Comparison of ENCODE assay signal across 8 cellular contexts in the genomic region with DNA sequence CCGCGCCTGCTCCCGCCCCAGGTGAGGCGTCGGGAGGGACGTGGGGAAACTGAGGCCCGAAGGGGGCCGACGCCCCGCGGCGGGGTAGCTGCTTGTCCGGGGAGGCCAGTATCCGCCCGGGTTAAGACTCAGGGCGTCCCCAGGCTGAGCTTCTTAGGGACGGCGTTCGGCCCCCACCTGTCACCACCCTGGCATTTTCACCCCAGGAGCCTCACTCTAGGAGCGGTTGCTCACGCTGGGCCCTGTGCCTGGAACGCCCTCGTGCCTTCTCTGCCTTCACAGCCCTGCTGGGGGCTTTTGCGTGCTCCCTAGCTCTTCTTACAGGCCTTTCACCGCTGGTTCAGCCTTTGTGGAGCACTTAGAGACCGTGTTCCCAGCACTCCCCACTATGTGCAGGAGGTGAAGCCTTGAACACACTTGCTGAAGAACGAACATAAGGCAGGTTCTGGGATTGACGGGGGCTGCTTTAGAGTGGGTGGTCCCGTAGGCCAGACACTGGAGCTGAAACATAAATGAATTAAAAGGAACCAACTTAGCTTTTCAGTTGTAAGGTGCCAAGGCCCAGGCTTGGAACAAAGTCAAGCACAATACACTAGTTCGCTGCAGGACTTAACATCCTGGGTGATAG. TPM values are rescaled to one million over a fixed set of nuclear protein-coding genes. Genes with fewer than 3 reads are reported as not detected.
DNase-seq lines count a peak whose midpoint lies in the region; ATAC-seq and TF ChIP-seq lines count a peak whose summit lies in the region.

No MANE protein-coding gene starts in this region.

- no peaks in the 10 kb centered on the region for H3K27me3 ChIP-seq in AG04450 (ENCODE audit: control insufficient read depth, insufficient read depth, low read length)
- no peaks in the 10 kb centered on the region for H3K27me3 ChIP-seq in breast epithelium
- no peaks in the 10 kb centered on the region for H3K27me3 ChIP-seq in smooth muscle cell (ENCODE audit: low read depth)

- peak; percentile 11 for ATAC-seq in GM19025 (IDR thresholded peaks at IDR 0.05; ENCODE audit: low read depth, unreplicated experiment)
- ATAC-seq in HG03469 (IDR thresholded peaks at IDR 0.05; ENCODE audit: unreplicated experiment), result peak; percentile 6

- H3K9me3 ChIP-seq in AG04450 (ENCODE audit: control insufficient read depth, insufficient read depth, low read length) (no peaks in the 10 kb centered on the region; the same call in 1 of the 2 replicates), breast epithelium (no peaks in the 10 kb centered on the region), smooth muscle cell (replicated peaks; ENCODE audit: low read depth) (no peaks in the 10 kb centered on the region)

- H3K9ac ChIP-seq in smooth muscle cell (ENCODE audit: low read depth), result peak overlapping the region; percentile 93

- 14% methylated on average over 23 of the region's 30 CpGs for WGBS in smooth muscle cell (ENCODE audit: low lambda C conversion rate)

- H3K36me3 ChIP-seq in breast epithelium (no peaks in the 10 kb centered on the region), smooth muscle cell (ENCODE audit: low read depth) (no peaks in the 10 kb centered on the region)

- no peak for TF ChIP-seq POLR2A in breast epithelium (IDR thresholded peaks at IDR 0.05)

- CTCF ChIA-PET in AG04450 (lab: Charles Lee), result interaction anchor here (1.0 to 1.1 kb wide), 2 partner anchors 84 to 359 kb away, joined by 3 read pairs; no protein-coding TSS in a partner anchor

- H3K4me1 ChIP-seq in breast epithelium, result peaks cover 7 to 9% of the 10 kb centered on the region in 2 donors
- peaks cover 17% of the 10 kb centered on the region for H3K4me1 ChIP-seq in smooth muscle cell (ENCODE audit: low read depth)

- H3F3A ChIP-seq in smooth muscle cell (ENCODE audit: low read depth), result peaks cover 7% of the 10 kb centered on the region

- no peaks in the 10 kb centered on the region for H4K20me1 ChIP-seq in smooth muscle cell (ENCODE audit: low read depth)

- peak overlapping the region; percentile 88 for H3K4me2 ChIP-seq in smooth muscle cell

- no peak for DNase-seq in AG04450 (ENCODE audit: low read depth, low spot score)
- peak; percentile 35 for DNase-seq in T1000 (lab: John Stamatoyannopoulos, UW)
- peak in 1 of 2 donors; percentile 35 for DNase-seq in breast epithelium (ENCODE audit: low spot score in 2 of 2)
- DNase-seq in iris pigment epithelial cell (ENCODE audit: low read depth), result peak; percentile 63
- no peak for DNase-seq in smooth muscle cell (lab: John Stamatoyannopoulos, UW; ENCODE audit: unreplicated experiment)
- no peak for DNase-seq in GF-D8 (lab: John Stamatoyannopoulos, UW)

- peak overlapping the region; percentile 73 for H2AFZ ChIP-seq in smooth muscle cell (ENCODE audit: low read depth)

- peak overlapping the region; percentile 79 for H3K4me3 ChIP-seq in AG04450 (ENCODE audit: low read depth, low read length)
- H3K4me3 ChIP-seq in breast epithelium, result peak overlapping the region; percentile 73 to 81 (median 80)
- H3K4me3 ChIP-seq in smooth muscle cell, result peak overlapping the region; percentile 88

- POLR2A ChIA-PET in AG04450 (lab: Yijun Ruan, JAX), result interaction anchor here (0.5 to 1.4 kb wide), 2 partner anchors 13 to 42 kb away, joined by 4 to 9 read pairs; a partner anchor contains a TSS

- peaks cover 4% of the 10 kb centered on the region for H3K79me2 ChIP-seq in smooth muscle cell (ENCODE audit: low read depth)

- intact Hi-C loops in breast epithelium (cut with DNase I; ENCODE audit: low total_unique reads), result no loop called here

- H3K27ac ChIP-seq in AG04450 (ENCODE audit: low read depth, low read length) (peak overlapping the region; percentile 73), breast epithelium (peak overlapping the region; percentile 96 to 97), smooth muscle cell (ENCODE audit: low read depth) (peak overlapping the region; percentile 54)

- no peak for TF ChIP-seq CTCF in AG04450 (IDR thresholded peaks at IDR 0.05; ENCODE audit: low read depth, low read length)
- peak in 1 of 3 donors; percentile 27 for TF ChIP-seq CTCF in breast epithelium (IDR thresholded peaks at IDR 0.05)
- no peak for TF ChIP-seq CTCF in smooth muscle cell (IDR thresholded peaks at IDR 0.05; ENCODE audit: borderline replicate concordance, insufficient read depth, poor library complexity, severe bottlenecking)

RNA-seq across cellular contexts. Expression of a gene that starts 0.6 kb away (rescaled TPM):
- polyA plus RNA-seq in AG04450 (2011; rRNA removed) (7.0 and 7.1 TPM in 2 replicates), smooth muscle cell (4.0 and 5.7 TPM in 2 replicates)
- polyA minus RNA-seq in AG04450 (2011; rRNA and poly(A)+ RNA removed), result 6.4 and 6.6 TPM in 2 replicates
- total RNA-seq in breast epithelium (10 to 100 TPM in 2 of 3 donors, 1 to 10 TPM in 1; 8.5 to 16.8 (median 15.4) TPM), smooth muscle cell (5.2 and 13.1 TPM in 2 replicates)

RNA-seq across cellular contexts. Expression of a gene that starts 15.2 kb away (rescaled TPM):
- polyA plus RNA-seq in AG04450 (2011; rRNA removed) (12.6 and 14.8 TPM in 2 replicates), smooth muscle cell (6.4 and 9.0 TPM in 2 replicates)
- 14.8 TPM in 2 replicates for polyA minus RNA-seq in AG04450 (2011; rRNA and poly(A)+ RNA removed)
- total RNA-seq in breast epithelium (10 to 100 TPM; 13.0 to 29.0 (median 23.9) TPM), smooth muscle cell (4.7 and 8.2 TPM in 2 replicates)

RNA-seq across cellular contexts. Expression of a gene that starts 42.5 kb away (rescaled TPM):
- polyA plus RNA-seq in AG04450 (2011; rRNA removed) (50.8 and 58.5 TPM in 2 replicates), smooth muscle cell (34.9 and 43.6 TPM in 2 replicates)
- 31.1 and 36.3 TPM in 2 replicates for polyA minus RNA-seq in AG04450 (2011; rRNA and poly(A)+ RNA removed)
- total RNA-seq in breast epithelium (10 to 100 TPM; 28.8 to 34.7 (median 33.4) TPM), smooth muscle cell (36.5 and 51.8 TPM in 2 replicates)

RNA-seq across cellular contexts. Expression of a gene that starts 42.6 kb away (rescaled TPM):
- polyA plus RNA-seq in AG04450 (2011; rRNA removed) (12.4 and 14.6 TPM in 2 replicates), smooth muscle cell (8.5 and 11.0 TPM in 2 replicates)
- polyA minus RNA-seq in AG04450 (2011; rRNA and poly(A)+ RNA removed), result 23.4 and 28.2 TPM in 2 replicates
- total RNA-seq in breast epithelium (10 to 100 TPM; 19.8 to 25.2 (median 19.9) TPM), smooth muscle cell (11.8 and 12.2 TPM in 2 replicates)

Comparison
In these comparisons a context has a peak if more than half of its experiments do, and no peak if none do; other contexts are left out.
1. DNase-seq: peak in T1000 (single experiment) and iris pigment epithelial cell (single experiment); none in AG04450 (single experiment), smooth muscle cell (single experiment) and GF-D8 (single experiment).
2. Peak in every context shown above with its lines, with median percentiles within 50 percentile points of each other: H3K27ac ChIP-seq and H3K4me3 ChIP-seq.